29 cellular contexts compared by ENCODE assay signal in genomic region chrX:149473966-149474365, GRCh38.
"Had no signal": no experiment of that assay in that cellular context is flagged by ENCODE, and none has a peak within 500 bp of the region (broad histone marks: within the 10 kb centered on the region; RNA-seq: fewer than 3 reads in every experiment).

No MANE protein-coding gene starts in this region.

- H3K4me2 ChIP-seq: neural progenitor cell had no signal

- DNase-seq: natural killer cell; occipital lobe; ovary; posterior cingulate gyrus; psoas muscle; right cardiac atrium; right lobe of liver; sigmoid colon; small intestine; stimulated activated CD4-positive, alpha-beta T cell treated with anti-CD3 and anti-CD28 coated beads, Interleukin-15, amount 100 ng/mL, for 24 hours; stimulated activated CD4-positive, alpha-beta T cell treated with anti-CD3 and anti-CD28 coated beads, Interleukin-2, amount 100 ng/mL, for 24 hours; stimulated activated CD4-positive, alpha-beta T cell treated with anti-CD3 and anti-CD28 coated beads, Interleukin-2, amount 100 ng/mL, for 48 hours; stimulated activated CD4-positive, alpha-beta T cell treated with anti-CD3 and anti-CD28 coated beads, Interleukin-4, amount 100 ng/mL, for 24 hours; stimulated activated naive B cell treated with anti-CD40 and anti-IgM and Interleukin-4, amounts not matched to agents 10 μg/mL and 1 μg/mL and 100 μg/mL, for 72 hours; stimulated activated naive CD4-positive, alpha-beta T cell treated with Interleukin-2 at 50 U/mL for 16 hours; stomach; thyroid gland; trophoblast cell; upper lobe of left lung had no signal

- H3K27me3 Mint-ChIP-seq: stimulated activated naive CD8-positive, alpha-beta T cell treated with anti-CD3 and anti-CD28 coated beads, Interleukin-15, Interleukin-2, amounts not matched to agents 100 ng/mL and 50 ng/mL, for 24 hours had no signal

- H3K4me3 ChIP-seq: neural progenitor cell, ovary, psoas muscle, right lobe of liver, sigmoid colon, stomach, thoracic aorta, thyroid gland, tibial nerve, upper lobe of left lung, vagina had no signal

- FAIRE-seq: small intestine, urothelium cell line had no signal

- H2AFZ ChIP-seq: neural progenitor cell, parathyroid adenoma had no signal

- H3K9me3 ChIP-seq: ovary, psoas muscle, right lobe of liver, sigmoid colon, stomach, thoracic aorta, thyroid gland, tibial nerve, upper lobe of left lung, vagina had no signal

- H3K9me3 Mint-ChIP-seq: natural killer cell; stimulated activated effector memory CD8-positive, alpha-beta T cell treated with anti-CD3 and anti-CD28 coated beads, Interleukin-12 subunit alpha, Interleukin-12 subunit beta, amount 100 ng/mL, for 72 hours; stimulated activated naive B cell treated with anti-CD40 and anti-IgM and Interleukin-4, amounts not matched to agents 10 μg/mL and 1 μg/mL and 100 μg/mL, for 72 hours; stimulated activated naive CD8-positive, alpha-beta T cell treated with anti-CD3 and anti-CD28 coated beads, Interleukin-15, Interleukin-2, amounts not matched to agents 100 ng/mL and 50 ng/mL, for 24 hours had no signal

- H3K36me3 Mint-ChIP-seq: natural killer cell had no signal

- H3K27me3 ChIP-seq: neural progenitor cell, ovary, right lobe of liver, sigmoid colon, stomach, thyroid gland, tibial nerve, upper lobe of left lung, vagina had no signal

- H3K4me1 Mint-ChIP-seq: stimulated activated effector memory CD8-positive, alpha-beta T cell treated with anti-CD3 and anti-CD28 coated beads, Interleukin-12 subunit alpha, Interleukin-12 subunit beta, amount 100 ng/mL, for 72 hours had no signal

- H3K79me2 ChIP-seq: parathyroid adenoma had no signal

- H3K27ac Mint-ChIP-seq: nephron; neural progenitor cell; progenitor cell of endocrine pancreas; stimulated activated effector memory CD8-positive, alpha-beta T cell treated with anti-CD3 and anti-CD28 coated beads, Interleukin-12 subunit alpha, Interleukin-12 subunit beta, amount 100 ng/mL, for 72 hours; stimulated activated naive B cell treated with anti-CD40 and anti-IgM and Interleukin-4, amounts not matched to agents 10 μg/mL and 1 μg/mL and 100 μg/mL, for 72 hours; stimulated activated naive CD8-positive, alpha-beta T cell treated with anti-CD3 and anti-CD28 coated beads, Interleukin-15, Interleukin-2, amounts not matched to agents 100 ng/mL and 50 ng/mL, for 24 hours had no signal

- H3K4me1 ChIP-seq: neural progenitor cell, parathyroid adenoma, psoas muscle, sigmoid colon, tibial nerve, vagina had no signal

- H3K9ac ChIP-seq: neural progenitor cell, parathyroid adenoma had no signal

- H3K4me3 Mint-ChIP-seq: natural killer cell; nephron; neural progenitor cell; stimulated activated effector memory CD8-positive, alpha-beta T cell treated with anti-CD3 and anti-CD28 coated beads, Interleukin-12 subunit alpha, Interleukin-12 subunit beta, amount 100 ng/mL, for 72 hours; stimulated activated naive B cell treated with anti-CD40 and anti-IgM and Interleukin-4, amounts not matched to agents 10 μg/mL and 1 μg/mL and 100 μg/mL, for 72 hours; stimulated activated naive CD8-positive, alpha-beta T cell treated with anti-CD3 and anti-CD28 coated beads, Interleukin-15, Interleukin-2, amounts not matched to agents 100 ng/mL and 50 ng/mL, for 24 hours had no signal

- H3K27ac ChIP-seq: neural progenitor cell, ovary, parathyroid adenoma, psoas muscle, right lobe of liver, sigmoid colon, stomach, thoracic aorta, thyroid gland, upper lobe of left lung, vagina had no signal

- H3K36me3 ChIP-seq: neural progenitor cell, ovary, right lobe of liver, sigmoid colon, thoracic aorta, thyroid gland, vagina had no signal
